Comparison of ENCODE assay signal across 8 cellular contexts in the genomic region with DNA sequence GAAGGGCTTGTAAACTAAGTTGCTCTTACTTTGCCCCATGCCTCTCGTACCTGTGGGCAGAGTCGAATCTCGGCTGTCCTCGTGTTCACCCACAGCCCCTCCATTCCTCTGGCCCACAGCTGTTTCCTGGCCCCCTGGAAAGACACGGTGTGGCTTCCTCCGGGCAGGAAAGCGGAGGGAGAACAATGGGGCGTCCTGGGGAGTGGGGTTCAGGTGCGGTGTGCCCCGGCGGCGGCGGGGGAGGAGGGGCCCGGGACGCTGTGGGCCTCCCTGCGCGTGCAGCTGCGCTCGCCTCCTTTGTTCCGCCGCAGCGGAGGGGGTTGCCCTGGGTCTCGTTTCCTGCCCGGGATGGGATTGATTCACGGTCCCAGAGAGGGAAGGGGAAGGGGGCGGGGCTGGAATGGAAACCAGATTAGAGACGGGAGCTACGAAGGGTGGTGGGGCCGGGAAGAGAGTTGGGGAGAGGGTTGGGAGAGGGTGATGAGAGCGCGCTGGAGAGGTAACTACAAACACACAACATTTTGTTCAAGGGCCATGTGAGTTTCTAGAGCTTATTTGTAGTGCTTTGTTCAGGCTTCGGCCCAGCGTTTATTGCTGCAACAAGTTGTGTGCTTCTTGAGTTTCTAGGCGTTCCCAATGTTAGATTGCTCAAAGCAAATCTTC. TPM values are rescaled to one million over a fixed set of nuclear protein-coding genes. Genes with fewer than 3 reads are reported as not detected.
A peak's percentile ranks its signal among the peaks of the same experiment; 100 is the strongest.
DNase-seq lines count a peak whose midpoint lies in the region; ATAC-seq and TF ChIP-seq lines count a peak whose summit lies in the region.

No MANE protein-coding gene starts in this region.

- peaks cover 5% of the 10 kb centered on the region for H3K9me3 Mint-ChIP-seq in activated CD4-positive, alpha-beta T cell treated with anti-CD3 and anti-CD28 coated beads for 36 hours (ENCODE audit: low read depth)
- no peaks in the 10 kb centered on the region for H3K9me3 Mint-ChIP-seq in endodermal cell

- no peaks in the 10 kb centered on the region for H3K27me3 ChIP-seq in endodermal cell (ENCODE audit: control insufficient read depth, insufficient read depth, low read length, poor library complexity, severe bottlenecking)
- peaks cover 0 to 6% (median 3%) of the 10 kb centered on the region in 5 donors for H3K27me3 ChIP-seq in subcutaneous abdominal adipose tissue (ENCODE audit: control insufficient read depth in 5 of 5, insufficient read depth in 4 of 5, low read length in 5 of 5)

- H3K4me3 Mint-ChIP-seq in activated CD4-positive, alpha-beta T cell treated with anti-CD3 and anti-CD28 coated beads for 36 hours, result peak overlapping the region; percentile 79
- peak overlapping the region; percentile 86 for H3K4me3 Mint-ChIP-seq in endodermal cell

- H3K9me3 ChIP-seq in endodermal cell (ENCODE audit: control insufficient read depth, low read length), result no peaks in the 10 kb centered on the region
- no peaks in the 10 kb centered on the region for H3K9me3 ChIP-seq in mesodermal cell (ENCODE audit: control insufficient read depth, low read length)
- peaks cover 0 to 6% (median 0%) of the 10 kb centered on the region in 5 donors for H3K9me3 ChIP-seq in subcutaneous abdominal adipose tissue (ENCODE audit: control insufficient read depth in 5 of 5, low read length in 5 of 5)

- H3K4me1 ChIP-seq in endodermal cell (ENCODE audit: control insufficient read depth, insufficient read depth, low read length) (peaks cover 29% of the 10 kb centered on the region), mesodermal cell (ENCODE audit: control insufficient read depth, insufficient read depth, low read length, poor library complexity, severe bottlenecking) (peaks cover 32% of the 10 kb centered on the region), subcutaneous abdominal adipose tissue (ENCODE audit: control insufficient read depth in 5 of 5, insufficient read depth in 5 of 5, low read length in 5 of 5) (peaks cover 2 to 37% (median 20%) of the 10 kb centered on the region in 5 donors)

- H3K9ac ChIP-seq in endodermal cell (ENCODE audit: extremely low read depth, low read length, poor library complexity, severe bottlenecking) (peak overlapping the region; percentile 91), subcutaneous abdominal adipose tissue (ENCODE audit: low read length in 5 of 5) (peak overlapping the region in 4 of 5 donors; percentile 57 to 73 (median 62))

- H3K36me3 ChIP-seq in endodermal cell (ENCODE audit: control insufficient read depth, insufficient read depth, low read length) (peaks cover 19% of the 10 kb centered on the region), mesodermal cell (ENCODE audit: control insufficient read depth, insufficient read depth, low read length) (peaks cover 9% of the 10 kb centered on the region), subcutaneous abdominal adipose tissue (ENCODE audit: control insufficient read depth in 5 of 5, insufficient read depth in 5 of 5, low read length in 5 of 5) (no peaks in the 10 kb centered on the region)

- DNase-seq in M059J (ENCODE audit: low read depth), result peak; percentile 50
- DNase-seq in activated CD4-positive, alpha-beta T cell treated with anti-CD3 and anti-CD28 coated beads for 36 hours, result peak; percentile 65
- peak; percentile 96 for DNase-seq in endodermal cell
- no peak for DNase-seq in COLO829 (ENCODE audit: low spot score)

- peak; percentile 4 for ATAC-seq in GM18873 (IDR thresholded peaks at IDR 0.05; ENCODE audit: low FRiP score, unreplicated experiment)
- ATAC-seq in activated CD4-positive, alpha-beta T cell treated with anti-CD3 and anti-CD28 coated beads for 36 hours, result peak; percentile 52

- POLR2A ChIA-PET in activated CD4-positive, alpha-beta T cell treated with anti-CD3 and anti-CD28 coated beads for 36 hours (lab: Charles Lee), result no interaction called here

- no peaks in the 10 kb centered on the region for H3K36me3 Mint-ChIP-seq in activated CD4-positive, alpha-beta T cell treated with anti-CD3 and anti-CD28 coated beads for 36 hours (ENCODE audit: low read depth)
- H3K36me3 Mint-ChIP-seq in endodermal cell (ENCODE audit: low read depth), result peaks cover 10% of the 10 kb centered on the region

- peaks cover 20% of the 10 kb centered on the region for H3K4me1 Mint-ChIP-seq in activated CD4-positive, alpha-beta T cell treated with anti-CD3 and anti-CD28 coated beads for 36 hours
- peaks cover 43% of the 10 kb centered on the region for H3K4me1 Mint-ChIP-seq in endodermal cell

- intact Hi-C loops in activated CD4-positive, alpha-beta T cell treated with anti-CD3 and anti-CD28 coated beads for 36 hours (cut with DNase I, micrococcal nuclease), result loop anchor here (1.0 to 5.0 kb wide), 4 partner anchors 74 to 275 kb away; no protein-coding TSS in a partner anchor

- TF ChIP-seq CTCF in 22Rv1 (IDR thresholded peaks at IDR 0.05) (no peak), endodermal cell (conservative IDR thresholded peaks at IDR 0.05) (no peak)

- H3K4me3 ChIP-seq in endodermal cell (ENCODE audit: low read length) (peak overlapping the region; percentile 97), mesodermal cell (ENCODE audit: extremely low read depth, insufficient read depth, low read length, poor library complexity, severe bottlenecking) (peak overlapping the region; percentile 77), subcutaneous abdominal adipose tissue (ENCODE audit: low read depth in 1 of 5, low read length in 5 of 5) (peak overlapping the region; percentile 79 to 86 (median 80))

- CTCF ChIA-PET in activated CD4-positive, alpha-beta T cell treated with anti-CD3 and anti-CD28 coated beads for 36 hours (lab: Charles Lee), result interaction anchor here (1.5 to 2.3 kb wide), 2 partner anchors 80 to 276 kb away, joined by 6 read pairs; no protein-coding TSS in a partner anchor

- peaks cover 20% of the 10 kb centered on the region for H3K27me3 Mint-ChIP-seq in activated CD4-positive, alpha-beta T cell treated with anti-CD3 and anti-CD28 coated beads for 36 hours
- peaks cover 1% of the 10 kb centered on the region for H3K27me3 Mint-ChIP-seq in endodermal cell (ENCODE audit: insufficient read depth)

- WGBS in endodermal cell (ENCODE audit: insufficient coverage in 1 of 2, insufficient read length in 1 of 2), 2 experiments, result 0% methylated on average over 5 to 34 of the region's 34 CpGs
- 0 to 2% methylated on average over 4 to 13 of the region's 34 CpGs for WGBS in mesodermal cell (ENCODE audit: insufficient coverage in 2 of 2), 2 experiments

- H3K27ac Mint-ChIP-seq in activated CD4-positive, alpha-beta T cell treated with anti-CD3 and anti-CD28 coated beads for 36 hours, result peak overlapping the region; percentile 80
- peak overlapping the region; percentile 94 for H3K27ac Mint-ChIP-seq in endodermal cell

- H3K27ac ChIP-seq in 22Rv1, result peak overlapping the region; percentile 44
- peak overlapping the region; percentile 96 for H3K27ac ChIP-seq in endodermal cell (ENCODE audit: low read depth, low read length)
- H3K27ac ChIP-seq in mesodermal cell (ENCODE audit: low read depth, low read length, severe bottlenecking), result peak overlapping the region; percentile 95
- peak overlapping the region; percentile 71 for H3K27ac ChIP-seq in subcutaneous abdominal adipose tissue (ENCODE audit: low read depth, low read length)

RNA-seq across cellular contexts. Expression of a gene that starts 0.8 kb away (rescaled TPM):
- total RNA-seq in M059J (2014; rRNA removed; shearing (Covaris generic)), result 23.5 and 26.2 TPM in 2 replicates
- total RNA-seq in activated CD4-positive, alpha-beta T cell treated with anti-CD3 and anti-CD28 coated beads for 36 hours, result 10 to 100 TPM; 29.7 to 36.7 TPM
- 100 to 1,000 TPM; 145 to 154 TPM for total RNA-seq in endodermal cell
- 55.7 TPM for polyA plus RNA-seq in endodermal cell (2013, experiment 1 of 2)
- polyA plus RNA-seq in endodermal cell (2013, experiment 2 of 2), result 56.3 TPM
- 84.3 TPM for polyA plus RNA-seq in mesodermal cell (2013, experiment 1 of 2)
- polyA plus RNA-seq in mesodermal cell (2013, experiment 2 of 2), result 97.9 TPM

Comparison
In these comparisons a context has a peak if more than half of its experiments do, and no peak if none do; other contexts are left out.
1. H3K27ac ChIP-seq: peak in every context shown above with its lines; median percentile 96 in endodermal cell; 95 in mesodermal cell; 71 in subcutaneous abdominal adipose tissue; 44 in 22Rv1.